In the genomic region with DNA sequence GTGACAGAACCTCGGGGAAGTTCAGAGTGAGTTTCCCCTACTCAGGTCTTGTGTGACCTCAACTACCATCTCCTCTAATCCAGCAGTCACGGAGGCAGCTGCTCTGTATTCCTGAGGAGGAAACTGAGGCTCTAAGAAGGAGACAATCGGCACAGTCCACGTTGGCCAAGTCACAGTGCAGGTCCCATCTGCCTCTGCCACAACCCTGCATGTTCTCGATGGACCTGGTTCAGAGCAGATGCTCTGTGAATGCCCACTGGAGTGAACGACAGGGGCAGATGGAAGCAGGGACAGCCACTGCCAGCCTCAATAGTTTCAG, we compare ENCODE assay signal across 1 cellular context.
TF ChIP-seq lines count a peak whose summit lies in the region.

No MANE protein-coding gene starts in this region.

TF ChIP-seq in HCT116, 20 proteins besides CTCF, POLR2A, EP300 and RAD21 (continued from another document):
- TF ChIP-seq, protein P1, sequence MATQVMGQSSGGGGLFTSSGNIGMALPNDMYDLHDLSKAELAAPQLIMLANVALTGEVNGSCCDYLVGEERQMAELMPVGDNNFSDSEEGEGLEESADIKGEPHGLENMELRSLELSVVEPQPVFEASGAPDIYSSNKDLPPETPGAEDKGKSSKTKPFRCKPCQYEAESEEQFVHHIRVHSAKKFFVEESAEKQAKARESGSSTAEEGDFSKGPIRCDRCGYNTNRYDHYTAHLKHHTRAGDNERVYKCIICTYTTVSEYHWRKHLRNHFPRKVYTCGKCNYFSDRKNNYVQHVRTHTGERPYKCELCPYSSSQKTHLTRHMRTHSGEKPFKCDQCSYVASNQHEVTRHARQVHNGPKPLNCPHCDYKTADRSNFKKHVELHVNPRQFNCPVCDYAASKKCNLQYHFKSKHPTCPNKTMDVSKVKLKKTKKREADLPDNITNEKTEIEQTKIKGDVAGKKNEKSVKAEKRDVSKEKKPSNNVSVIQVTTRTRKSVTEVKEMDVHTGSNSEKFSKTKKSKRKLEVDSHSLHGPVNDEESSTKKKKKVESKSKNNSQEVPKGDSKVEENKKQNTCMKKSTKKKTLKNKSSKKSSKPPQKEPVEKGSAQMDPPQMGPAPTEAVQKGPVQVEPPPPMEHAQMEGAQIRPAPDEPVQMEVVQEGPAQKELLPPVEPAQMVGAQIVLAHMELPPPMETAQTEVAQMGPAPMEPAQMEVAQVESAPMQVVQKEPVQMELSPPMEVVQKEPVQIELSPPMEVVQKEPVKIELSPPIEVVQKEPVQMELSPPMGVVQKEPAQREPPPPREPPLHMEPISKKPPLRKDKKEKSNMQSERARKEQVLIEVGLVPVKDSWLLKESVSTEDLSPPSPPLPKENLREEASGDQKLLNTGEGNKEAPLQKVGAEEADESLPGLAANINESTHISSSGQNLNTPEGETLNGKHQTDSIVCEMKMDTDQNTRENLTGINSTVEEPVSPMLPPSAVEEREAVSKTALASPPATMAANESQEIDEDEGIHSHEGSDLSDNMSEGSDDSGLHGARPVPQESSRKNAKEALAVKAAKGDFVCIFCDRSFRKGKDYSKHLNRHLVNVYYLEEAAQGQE (IDR thresholded peaks at IDR 0.05; ENCODE audit: low read depth) = no peak
- TF ChIP-seq SP1 (IDR thresholded peaks at IDR 0.05; ENCODE audit: low read depth) = no peak
- TF ChIP-seq EGR1 (IDR thresholded peaks at IDR 0.05; ENCODE audit: low read depth) = no peak
- TF ChIP-seq, protein P2, sequence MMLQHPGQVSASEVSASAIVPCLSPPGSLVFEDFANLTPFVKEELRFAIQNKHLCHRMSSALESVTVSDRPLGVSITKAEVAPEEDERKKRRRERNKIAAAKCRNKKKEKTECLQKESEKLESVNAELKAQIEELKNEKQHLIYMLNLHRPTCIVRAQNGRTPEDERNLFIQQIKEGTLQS (IDR thresholded peaks at IDR 0.05) = no peak
- no peak for TF ChIP-seq SIN3A (IDR thresholded peaks at IDR 0.05; ENCODE audit: low read depth)
- TF ChIP-seq EZH2 (IDR thresholded peaks at IDR 0.05) = no peak
- no peak for TF ChIP-seq EZH2phosphoT487 (IDR thresholded peaks at IDR 0.05; ENCODE audit: borderline replicate concordance)
- TF ChIP-seq FOSL1 (IDR thresholded peaks at IDR 0.05; ENCODE audit: low read depth) = no peak
- no peak for TF ChIP-seq ELF1 (IDR thresholded peaks at IDR 0.05; ENCODE audit: borderline replicate concordance, low read depth)
